ENCODE assay signal across 1 cellular context in the genomic region with DNA sequence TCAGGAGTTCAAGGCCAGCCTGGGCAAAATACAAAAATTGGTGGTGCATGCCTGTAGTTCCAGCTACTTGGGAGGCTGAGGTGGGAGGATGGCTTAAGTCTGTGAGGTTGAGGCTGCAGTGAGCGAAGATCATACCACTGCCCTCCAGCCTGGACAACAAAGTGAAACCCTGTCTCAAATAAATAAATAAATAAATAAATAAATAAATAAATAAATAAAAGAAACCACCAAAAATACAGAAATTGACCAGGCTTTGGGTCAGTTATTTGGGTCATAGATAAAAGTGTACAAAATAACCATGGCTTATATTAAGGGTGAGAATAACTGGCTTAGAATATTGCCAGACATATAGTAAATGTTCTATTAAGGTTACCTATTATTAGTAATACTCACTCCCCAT.
TF ChIP-seq lines count a peak whose summit lies in the region.

No MANE protein-coding gene starts in this region.

TF ChIP-seq in HEK293, 187 proteins besides CTCF, POLR2A, EP300 and RAD21 (continued from another document):
- TF ChIP-seq, protein P1, sequence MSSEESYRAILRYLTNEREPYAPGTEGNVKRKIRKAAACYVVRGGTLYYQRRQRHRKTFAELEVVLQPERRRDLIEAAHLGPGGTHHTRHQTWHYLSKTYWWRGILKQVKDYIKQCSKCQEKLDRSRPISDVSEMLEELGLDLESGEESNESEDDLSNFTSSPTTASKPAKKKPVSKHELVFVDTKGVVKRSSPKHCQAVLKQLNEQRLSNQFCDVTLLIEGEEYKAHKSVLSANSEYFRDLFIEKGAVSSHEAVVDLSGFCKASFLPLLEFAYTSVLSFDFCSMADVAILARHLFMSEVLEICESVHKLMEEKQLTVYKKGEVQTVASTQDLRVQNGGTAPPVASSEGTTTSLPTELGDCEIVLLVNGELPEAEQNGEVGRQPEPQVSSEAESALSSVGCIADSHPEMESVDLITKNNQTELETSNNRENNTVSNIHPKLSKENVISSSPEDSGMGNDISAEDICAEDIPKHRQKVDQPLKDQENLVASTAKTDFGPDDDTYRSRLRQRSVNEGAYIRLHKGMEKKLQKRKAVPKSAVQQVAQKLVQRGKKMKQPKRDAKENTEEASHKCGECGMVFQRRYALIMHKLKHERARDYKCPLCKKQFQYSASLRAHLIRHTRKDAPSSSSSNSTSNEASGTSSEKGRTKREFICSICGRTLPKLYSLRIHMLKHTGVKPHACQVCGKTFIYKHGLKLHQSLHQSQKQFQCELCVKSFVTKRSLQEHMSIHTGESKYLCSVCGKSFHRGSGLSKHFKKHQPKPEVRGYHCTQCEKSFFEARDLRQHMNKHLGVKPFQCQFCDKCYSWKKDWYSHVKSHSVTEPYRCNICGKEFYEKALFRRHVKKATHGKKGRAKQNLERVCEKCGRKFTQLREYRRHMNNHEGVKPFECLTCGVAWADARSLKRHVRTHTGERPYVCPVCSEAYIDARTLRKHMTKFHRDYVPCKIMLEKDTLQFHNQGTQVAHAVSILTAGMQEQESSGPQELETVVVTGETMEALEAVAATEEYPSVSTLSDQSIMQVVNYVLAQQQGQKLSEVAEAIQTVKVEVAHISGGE (tag by site-specific recombination; conservative IDR thresholded peaks at IDR 0.05; ENCODE audit: low read depth): peak; percentile 49
- TF ChIP-seq ZBTB8A (tag by site-specific recombination; IDR thresholded peaks at IDR 0.05) (peak; percentile 48), GLIS2 (tag by site-specific recombination; IDR thresholded peaks at IDR 0.05) (no peak), ZNF394 (tag by site-specific recombination; IDR thresholded peaks at IDR 0.05; ENCODE audit: borderline replicate concordance) (peak; percentile 85), ZNF555 (tag by site-specific recombination; conservative IDR thresholded peaks at IDR 0.05) (peak; percentile 55), ZNF623 (tag by site-specific recombination; IDR thresholded peaks at IDR 0.05) (peak; percentile 54), ZNF112 (tag by site-specific recombination; IDR thresholded peaks at IDR 0.05) (no peak), ZNF140 (tag by site-specific recombination; IDR thresholded peaks at IDR 0.05) (0 out of 2 replicates have a peak, but pooled peaks have one; percentile 21)
- TF ChIP-seq, protein P2, sequence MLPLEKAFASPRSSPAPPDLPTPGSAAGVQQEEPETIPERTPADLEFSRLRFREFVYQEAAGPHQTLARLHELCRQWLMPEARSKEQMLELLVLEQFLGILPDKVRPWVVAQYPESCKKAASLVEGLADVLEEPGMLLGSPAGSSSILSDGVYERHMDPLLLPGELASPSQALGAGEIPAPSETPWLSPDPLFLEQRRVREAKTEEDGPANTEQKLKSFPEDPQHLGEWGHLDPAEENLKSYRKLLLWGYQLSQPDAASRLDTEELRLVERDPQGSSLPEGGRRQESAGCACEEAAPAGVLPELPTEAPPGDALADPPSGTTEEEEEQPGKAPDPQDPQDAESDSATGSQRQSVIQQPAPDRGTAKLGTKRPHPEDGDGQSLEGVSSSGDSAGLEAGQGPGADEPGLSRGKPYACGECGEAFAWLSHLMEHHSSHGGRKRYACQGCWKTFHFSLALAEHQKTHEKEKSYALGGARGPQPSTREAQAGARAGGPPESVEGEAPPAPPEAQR (tag by site-specific recombination; IDR thresholded peaks at IDR 0.05): no peak
